In the genomic region with DNA sequence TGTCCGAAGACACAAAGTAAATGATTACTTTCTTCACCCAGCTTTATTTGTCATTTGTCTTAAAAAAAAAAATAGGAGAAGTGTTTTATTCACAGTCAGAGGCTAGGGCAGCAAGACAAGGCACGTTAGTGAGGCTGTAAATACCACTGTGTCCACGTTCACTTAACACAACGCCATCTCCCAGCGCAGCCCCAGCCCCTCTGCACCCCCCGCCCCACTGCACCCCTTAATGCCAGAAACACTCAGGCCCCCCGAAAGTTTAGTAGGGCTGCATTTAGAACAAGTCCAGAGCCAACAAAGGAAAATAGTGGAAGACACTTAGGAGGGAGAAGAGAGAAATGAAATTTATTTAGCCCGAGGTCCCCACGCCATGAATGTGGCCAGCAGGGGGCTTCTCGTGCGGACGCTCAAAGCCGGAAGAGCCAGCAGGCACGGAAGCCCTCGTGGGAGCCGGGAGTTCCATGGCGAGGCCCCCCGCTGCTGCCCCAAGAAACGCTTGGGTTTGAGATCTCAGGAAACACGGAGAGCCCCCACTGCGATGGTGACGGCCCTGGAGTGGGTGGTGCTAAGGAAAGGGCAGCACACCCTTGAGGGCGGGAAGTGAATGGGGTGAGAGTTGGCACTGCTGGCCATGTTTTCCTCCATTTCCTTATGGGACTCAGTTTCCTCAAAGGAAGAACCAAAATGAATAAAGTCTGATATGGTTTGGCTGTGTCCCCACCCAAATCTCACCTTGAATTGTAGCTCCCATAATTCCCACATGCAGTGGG, we compare ENCODE assay signal across 1 cellular context.
A peak's percentile ranks its signal among the peaks of the same experiment; 100 is the strongest.
TF ChIP-seq lines count a peak whose summit lies in the region.

No MANE protein-coding gene starts in this region.

TF ChIP-seq in K562, 482 proteins besides CTCF, POLR2A, EP300 and RAD21 (continued from another document and continues in another):
- TF ChIP-seq, protein P1, sequence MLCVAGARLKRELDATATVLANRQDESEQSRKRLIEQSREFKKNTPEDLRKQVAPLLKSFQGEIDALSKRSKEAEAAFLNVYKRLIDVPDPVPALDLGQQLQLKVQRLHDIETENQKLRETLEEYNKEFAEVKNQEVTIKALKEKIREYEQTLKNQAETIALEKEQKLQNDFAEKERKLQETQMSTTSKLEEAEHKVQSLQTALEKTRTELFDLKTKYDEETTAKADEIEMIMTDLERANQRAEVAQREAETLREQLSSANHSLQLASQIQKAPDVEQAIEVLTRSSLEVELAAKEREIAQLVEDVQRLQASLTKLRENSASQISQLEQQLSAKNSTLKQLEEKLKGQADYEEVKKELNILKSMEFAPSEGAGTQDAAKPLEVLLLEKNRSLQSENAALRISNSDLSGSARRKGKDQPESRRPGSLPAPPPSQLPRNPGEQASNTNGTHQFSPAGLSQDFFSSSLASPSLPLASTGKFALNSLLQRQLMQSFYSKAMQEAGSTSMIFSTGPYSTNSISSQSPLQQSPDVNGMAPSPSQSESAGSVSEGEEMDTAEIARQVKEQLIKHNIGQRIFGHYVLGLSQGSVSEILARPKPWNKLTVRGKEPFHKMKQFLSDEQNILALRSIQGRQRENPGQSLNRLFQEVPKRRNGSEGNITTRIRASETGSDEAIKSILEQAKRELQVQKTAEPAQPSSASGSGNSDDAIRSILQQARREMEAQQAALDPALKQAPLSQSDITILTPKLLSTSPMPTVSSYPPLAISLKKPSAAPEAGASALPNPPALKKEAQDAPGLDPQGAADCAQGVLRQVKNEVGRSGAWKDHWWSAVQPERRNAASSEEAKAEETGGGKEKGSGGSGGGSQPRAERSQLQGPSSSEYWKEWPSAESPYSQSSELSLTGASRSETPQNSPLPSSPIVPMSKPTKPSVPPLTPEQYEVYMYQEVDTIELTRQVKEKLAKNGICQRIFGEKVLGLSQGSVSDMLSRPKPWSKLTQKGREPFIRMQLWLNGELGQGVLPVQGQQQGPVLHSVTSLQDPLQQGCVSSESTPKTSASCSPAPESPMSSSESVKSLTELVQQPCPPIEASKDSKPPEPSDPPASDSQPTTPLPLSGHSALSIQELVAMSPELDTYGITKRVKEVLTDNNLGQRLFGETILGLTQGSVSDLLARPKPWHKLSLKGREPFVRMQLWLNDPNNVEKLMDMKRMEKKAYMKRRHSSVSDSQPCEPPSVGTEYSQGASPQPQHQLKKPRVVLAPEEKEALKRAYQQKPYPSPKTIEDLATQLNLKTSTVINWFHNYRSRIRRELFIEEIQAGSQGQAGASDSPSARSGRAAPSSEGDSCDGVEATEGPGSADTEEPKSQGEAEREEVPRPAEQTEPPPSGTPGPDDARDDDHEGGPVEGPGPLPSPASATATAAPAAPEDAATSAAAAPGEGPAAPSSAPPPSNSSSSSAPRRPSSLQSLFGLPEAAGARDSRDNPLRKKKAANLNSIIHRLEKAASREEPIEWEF (CRISPR knock-in tag; IDR thresholded peaks at IDR 0.05): no peak
- TF ChIP-seq, protein P2, sequence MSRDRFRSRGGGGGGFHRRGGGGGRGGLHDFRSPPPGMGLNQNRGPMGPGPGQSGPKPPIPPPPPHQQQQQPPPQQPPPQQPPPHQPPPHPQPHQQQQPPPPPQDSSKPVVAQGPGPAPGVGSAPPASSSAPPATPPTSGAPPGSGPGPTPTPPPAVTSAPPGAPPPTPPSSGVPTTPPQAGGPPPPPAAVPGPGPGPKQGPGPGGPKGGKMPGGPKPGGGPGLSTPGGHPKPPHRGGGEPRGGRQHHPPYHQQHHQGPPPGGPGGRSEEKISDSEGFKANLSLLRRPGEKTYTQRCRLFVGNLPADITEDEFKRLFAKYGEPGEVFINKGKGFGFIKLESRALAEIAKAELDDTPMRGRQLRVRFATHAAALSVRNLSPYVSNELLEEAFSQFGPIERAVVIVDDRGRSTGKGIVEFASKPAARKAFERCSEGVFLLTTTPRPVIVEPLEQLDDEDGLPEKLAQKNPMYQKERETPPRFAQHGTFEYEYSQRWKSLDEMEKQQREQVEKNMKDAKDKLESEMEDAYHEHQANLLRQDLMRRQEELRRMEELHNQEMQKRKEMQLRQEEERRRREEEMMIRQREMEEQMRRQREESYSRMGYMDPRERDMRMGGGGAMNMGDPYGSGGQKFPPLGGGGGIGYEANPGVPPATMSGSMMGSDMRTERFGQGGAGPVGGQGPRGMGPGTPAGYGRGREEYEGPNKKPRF (IDR thresholded peaks at IDR 0.05; ENCODE audit: low read depth, low read length): no peak
- TF ChIP-seq, protein P3, sequence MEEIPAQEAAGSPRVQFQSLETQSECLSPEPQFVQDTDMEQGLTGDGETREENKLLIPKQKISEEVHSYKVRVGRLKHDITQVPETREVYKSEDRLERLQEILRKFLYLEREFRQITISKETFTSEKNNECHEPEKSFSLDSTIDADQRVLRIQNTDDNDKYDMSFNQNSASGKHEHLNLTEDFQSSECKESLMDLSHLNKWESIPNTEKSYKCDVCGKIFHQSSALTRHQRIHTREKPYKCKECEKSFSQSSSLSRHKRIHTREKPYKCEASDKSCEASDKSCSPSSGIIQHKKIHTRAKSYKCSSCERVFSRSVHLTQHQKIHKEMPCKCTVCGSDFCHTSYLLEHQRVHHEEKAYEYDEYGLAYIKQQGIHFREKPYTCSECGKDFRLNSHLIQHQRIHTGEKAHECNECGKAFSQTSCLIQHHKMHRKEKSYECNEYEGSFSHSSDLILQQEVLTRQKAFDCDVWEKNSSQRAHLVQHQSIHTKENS (CRISPR knock-in tag; IDR thresholded peaks at IDR 0.05): no peak
- TF ChIP-seq, protein P4, sequence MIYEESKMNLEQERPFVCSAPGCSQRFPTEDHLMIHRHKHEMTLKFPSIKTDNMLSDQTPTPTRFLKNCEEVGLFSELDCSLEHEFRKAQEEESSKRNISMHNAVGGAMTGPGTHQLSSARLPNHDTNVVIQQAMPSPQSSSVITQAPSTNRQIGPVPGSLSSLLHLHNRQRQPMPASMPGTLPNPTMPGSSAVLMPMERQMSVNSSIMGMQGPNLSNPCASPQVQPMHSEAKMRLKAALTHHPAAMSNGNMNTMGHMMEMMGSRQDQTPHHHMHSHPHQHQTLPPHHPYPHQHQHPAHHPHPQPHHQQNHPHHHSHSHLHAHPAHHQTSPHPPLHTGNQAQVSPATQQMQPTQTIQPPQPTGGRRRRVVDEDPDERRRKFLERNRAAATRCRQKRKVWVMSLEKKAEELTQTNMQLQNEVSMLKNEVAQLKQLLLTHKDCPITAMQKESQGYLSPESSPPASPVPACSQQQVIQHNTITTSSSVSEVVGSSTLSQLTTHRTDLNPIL (CRISPR knock-in tag; IDR thresholded peaks at IDR 0.05): no peak
- TF ChIP-seq RFX5 (IDR thresholded peaks at IDR 0.05; ENCODE audit: low read depth, low read length) (no peak), FOSL1 (tag; conservative IDR thresholded peaks at IDR 0.05) (no peak; the same call in 1 of the 2 replicates), NR4A1 (CRISPR knock-in tag; IDR thresholded peaks at IDR 0.05) (no peak), NR4A1 (tag; IDR thresholded peaks at IDR 0.05) (peak; percentile 70), NFYB (IDR thresholded peaks at IDR 0.05; ENCODE audit: extremely low read depth, insufficient read length) (no peak), ZNF133 (CRISPR knock-in tag; IDR thresholded peaks at IDR 0.05) (no peak), ZFP36 (IDR thresholded peaks at IDR 0.05; ENCODE audit: low read depth, low read length, partially characterized antibody) (no peak), ZNF253 (CRISPR knock-in tag; conservative IDR thresholded peaks at IDR 0.05) (no peak), PML (IDR thresholded peaks at IDR 0.05; ENCODE audit: low read length) (no peak), ZNF780A (CRISPR knock-in tag; IDR thresholded peaks at IDR 0.05) (no peak), GTF2F1 (IDR thresholded peaks at IDR 0.05; ENCODE audit: low read depth, low read length) (no peak), CBX5 (IDR thresholded peaks at IDR 0.05; ENCODE audit: borderline replicate concordance, low read depth) (no peak), ARNT (IDR thresholded peaks at IDR 0.05) (no peak), ZBED1 (IDR thresholded peaks at IDR 0.05) (no peak), NFIX (CRISPR knock-in tag; IDR thresholded peaks at IDR 0.05; ENCODE audit: low read depth) (no peak), ZNF79 (CRISPR knock-in tag; IDR thresholded peaks at IDR 0.05; ENCODE audit: low read depth) (no peak), CEBPB (tag; IDR thresholded peaks at IDR 0.05) (no peak), ZNF41 (CRISPR knock-in tag; conservative IDR thresholded peaks at IDR 0.05) (0 out of 2 replicates have a peak, but pooled peaks have one; percentile 27), POLR2H (tag; IDR thresholded peaks at IDR 0.05; ENCODE audit: low read depth) (no peak), TGIF2 (CRISPR knock-in tag; IDR thresholded peaks at IDR 0.05) (no peak), BRD9 (IDR thresholded peaks at IDR 0.05; ENCODE audit: low read depth, partially characterized antibody) (no peak), EWSR1 (IDR thresholded peaks at IDR 0.05; ENCODE audit: borderline replicate concordance, low read depth, partially characterized antibody) (no peak)
- TF ChIP-seq, protein P5, sequence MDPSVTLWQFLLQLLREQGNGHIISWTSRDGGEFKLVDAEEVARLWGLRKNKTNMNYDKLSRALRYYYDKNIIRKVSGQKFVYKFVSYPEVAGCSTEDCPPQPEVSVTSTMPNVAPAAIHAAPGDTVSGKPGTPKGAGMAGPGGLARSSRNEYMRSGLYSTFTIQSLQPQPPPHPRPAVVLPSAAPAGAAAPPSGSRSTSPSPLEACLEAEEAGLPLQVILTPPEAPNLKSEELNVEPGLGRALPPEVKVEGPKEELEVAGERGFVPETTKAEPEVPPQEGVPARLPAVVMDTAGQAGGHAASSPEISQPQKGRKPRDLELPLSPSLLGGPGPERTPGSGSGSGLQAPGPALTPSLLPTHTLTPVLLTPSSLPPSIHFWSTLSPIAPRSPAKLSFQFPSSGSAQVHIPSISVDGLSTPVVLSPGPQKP (CRISPR knock-in tag; IDR thresholded peaks at IDR 0.05): no peak
- TF ChIP-seq, protein P6, sequence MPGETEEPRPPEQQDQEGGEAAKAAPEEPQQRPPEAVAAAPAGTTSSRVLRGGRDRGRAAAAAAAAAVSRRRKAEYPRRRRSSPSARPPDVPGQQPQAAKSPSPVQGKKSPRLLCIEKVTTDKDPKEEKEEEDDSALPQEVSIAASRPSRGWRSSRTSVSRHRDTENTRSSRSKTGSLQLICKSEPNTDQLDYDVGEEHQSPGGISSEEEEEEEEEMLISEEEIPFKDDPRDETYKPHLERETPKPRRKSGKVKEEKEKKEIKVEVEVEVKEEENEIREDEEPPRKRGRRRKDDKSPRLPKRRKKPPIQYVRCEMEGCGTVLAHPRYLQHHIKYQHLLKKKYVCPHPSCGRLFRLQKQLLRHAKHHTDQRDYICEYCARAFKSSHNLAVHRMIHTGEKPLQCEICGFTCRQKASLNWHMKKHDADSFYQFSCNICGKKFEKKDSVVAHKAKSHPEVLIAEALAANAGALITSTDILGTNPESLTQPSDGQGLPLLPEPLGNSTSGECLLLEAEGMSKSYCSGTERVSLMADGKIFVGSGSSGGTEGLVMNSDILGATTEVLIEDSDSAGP (CRISPR knock-in tag; IDR thresholded peaks at IDR 0.05): no peak
- TF ChIP-seq, protein P7, sequence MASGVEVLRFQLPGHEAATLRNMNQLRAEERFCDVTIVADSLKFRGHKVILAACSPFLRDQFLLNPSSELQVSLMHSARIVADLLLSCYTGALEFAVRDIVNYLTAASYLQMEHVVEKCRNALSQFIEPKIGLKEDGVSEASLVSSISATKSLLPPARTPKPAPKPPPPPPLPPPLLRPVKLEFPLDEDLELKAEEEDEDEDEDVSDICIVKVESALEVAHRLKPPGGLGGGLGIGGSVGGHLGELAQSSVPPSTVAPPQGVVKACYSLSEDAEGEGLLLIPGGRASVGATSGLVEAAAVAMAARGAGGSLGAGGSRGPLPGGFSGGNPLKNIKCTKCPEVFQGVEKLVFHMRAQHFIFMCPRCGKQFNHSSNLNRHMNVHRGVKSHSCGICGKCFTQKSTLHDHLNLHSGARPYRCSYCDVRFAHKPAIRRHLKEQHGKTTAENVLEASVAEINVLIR (CRISPR knock-in tag; IDR thresholded peaks at IDR 0.05): no peak
- TF ChIP-seq, protein P8, sequence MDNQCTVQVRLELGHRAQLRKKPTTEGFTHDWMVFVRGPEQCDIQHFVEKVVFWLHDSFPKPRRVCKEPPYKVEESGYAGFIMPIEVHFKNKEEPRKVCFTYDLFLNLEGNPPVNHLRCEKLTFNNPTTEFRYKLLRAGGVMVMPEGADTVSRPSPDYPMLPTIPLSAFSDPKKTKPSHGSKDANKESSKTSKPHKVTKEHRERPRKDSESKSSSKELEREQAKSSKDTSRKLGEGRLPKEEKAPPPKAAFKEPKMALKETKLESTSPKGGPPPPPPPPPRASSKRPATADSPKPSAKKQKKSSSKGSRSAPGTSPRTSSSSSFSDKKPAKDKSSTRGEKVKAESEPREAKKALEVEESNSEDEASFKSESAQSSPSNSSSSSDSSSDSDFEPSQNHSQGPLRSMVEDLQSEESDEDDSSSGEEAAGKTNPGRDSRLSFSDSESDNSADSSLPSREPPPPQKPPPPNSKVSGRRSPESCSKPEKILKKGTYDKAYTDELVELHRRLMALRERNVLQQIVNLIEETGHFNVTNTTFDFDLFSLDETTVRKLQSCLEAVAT (IDR thresholded peaks at IDR 0.05): no peak
- TF ChIP-seq, protein P9, sequence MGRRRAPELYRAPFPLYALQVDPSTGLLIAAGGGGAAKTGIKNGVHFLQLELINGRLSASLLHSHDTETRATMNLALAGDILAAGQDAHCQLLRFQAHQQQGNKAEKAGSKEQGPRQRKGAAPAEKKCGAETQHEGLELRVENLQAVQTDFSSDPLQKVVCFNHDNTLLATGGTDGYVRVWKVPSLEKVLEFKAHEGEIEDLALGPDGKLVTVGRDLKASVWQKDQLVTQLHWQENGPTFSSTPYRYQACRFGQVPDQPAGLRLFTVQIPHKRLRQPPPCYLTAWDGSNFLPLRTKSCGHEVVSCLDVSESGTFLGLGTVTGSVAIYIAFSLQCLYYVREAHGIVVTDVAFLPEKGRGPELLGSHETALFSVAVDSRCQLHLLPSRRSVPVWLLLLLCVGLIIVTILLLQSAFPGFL (CRISPR knock-in tag; IDR thresholded peaks at IDR 0.05): no peak
- TF ChIP-seq, protein P10, sequence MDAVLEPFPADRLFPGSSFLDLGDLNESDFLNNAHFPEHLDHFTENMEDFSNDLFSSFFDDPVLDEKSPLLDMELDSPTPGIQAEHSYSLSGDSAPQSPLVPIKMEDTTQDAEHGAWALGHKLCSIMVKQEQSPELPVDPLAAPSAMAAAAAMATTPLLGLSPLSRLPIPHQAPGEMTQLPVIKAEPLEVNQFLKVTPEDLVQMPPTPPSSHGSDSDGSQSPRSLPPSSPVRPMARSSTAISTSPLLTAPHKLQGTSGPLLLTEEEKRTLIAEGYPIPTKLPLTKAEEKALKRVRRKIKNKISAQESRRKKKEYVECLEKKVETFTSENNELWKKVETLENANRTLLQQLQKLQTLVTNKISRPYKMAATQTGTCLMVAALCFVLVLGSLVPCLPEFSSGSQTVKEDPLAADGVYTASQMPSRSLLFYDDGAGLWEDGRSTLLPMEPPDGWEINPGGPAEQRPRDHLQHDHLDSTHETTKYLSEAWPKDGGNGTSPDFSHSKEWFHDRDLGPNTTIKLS (IDR thresholded peaks at IDR 0.05; ENCODE audit: borderline replicate concordance, low read depth): no peak
- TF ChIP-seq, protein P11, sequence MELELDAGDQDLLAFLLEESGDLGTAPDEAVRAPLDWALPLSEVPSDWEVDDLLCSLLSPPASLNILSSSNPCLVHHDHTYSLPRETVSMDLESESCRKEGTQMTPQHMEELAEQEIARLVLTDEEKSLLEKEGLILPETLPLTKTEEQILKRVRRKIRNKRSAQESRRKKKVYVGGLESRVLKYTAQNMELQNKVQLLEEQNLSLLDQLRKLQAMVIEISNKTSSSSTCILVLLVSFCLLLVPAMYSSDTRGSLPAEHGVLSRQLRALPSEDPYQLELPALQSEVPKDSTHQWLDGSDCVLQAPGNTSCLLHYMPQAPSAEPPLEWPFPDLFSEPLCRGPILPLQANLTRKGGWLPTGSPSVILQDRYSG (tag; conservative IDR thresholded peaks at IDR 0.05; ENCODE audit: low read depth): 0 out of 2 replicates have a peak, but pooled peaks have one; percentile 50
